ENCODE assay signal across 1 cellular context in genomic region chr20:46605181-46605580, GRCh38.
TF ChIP-seq lines count a peak whose summit lies in the region.

No MANE protein-coding gene starts in this region.

TF ChIP-seq in HepG2, 621 proteins besides CTCF, POLR2A, EP300 and RAD21 (continued from another document):
- peak; percentile 34; the same call in 1 of the 2 replicates for TF ChIP-seq AHDC1 (CRISPR knock-in tag; IDR thresholded peaks at IDR 0.05; ENCODE audit: borderline replicate concordance)
- 0 out of 2 replicates have a peak, but pooled peaks have one; percentile 23 for TF ChIP-seq YEATS4 (CRISPR knock-in tag; IDR thresholded peaks at IDR 0.05; ENCODE audit: borderline replicate concordance)
TF ChIP-seq in HepG2: peak in this region for 59.
